8 cellular contexts compared by ENCODE assay signal in genomic region chr10:92242910-92243671, GRCh38. TPM values are rescaled to one million over a fixed set of nuclear protein-coding genes. Genes with fewer than 3 reads are reported as not detected.
A peak's percentile ranks its signal among the peaks of the same experiment; 100 is the strongest.
DNase-seq lines count a peak whose midpoint lies in the region; ATAC-seq and TF ChIP-seq lines count a peak whose summit lies in the region.

No MANE protein-coding gene starts in this region.

- no peak for TF ChIP-seq CTCF in endothelial cell (IDR thresholded peaks at IDR 0.05; ENCODE audit: unreplicated experiment)

- peaks cover 8% of the 10 kb centered on the region for H3K36me3 Mint-ChIP-seq in endothelial cell (ENCODE audit: low read depth, unreplicated experiment)

- peaks cover 7% of the 10 kb centered on the region for H3K27me3 Mint-ChIP-seq in endothelial cell (ENCODE audit: unreplicated experiment)

- no peaks in the 10 kb centered on the region for H3K9me3 Mint-ChIP-seq in endothelial cell (ENCODE audit: unreplicated experiment)

- peak; percentile 53 for ATAC-seq in HG03378 (IDR thresholded peaks at IDR 0.05; ENCODE audit: unreplicated experiment)
- no peak for ATAC-seq in HG03139 (IDR thresholded peaks at IDR 0.05; ENCODE audit: unreplicated experiment)

- peaks cover 18% of the 10 kb centered on the region for H3K4me1 Mint-ChIP-seq in endothelial cell (ENCODE audit: unreplicated experiment)

- peak overlapping the region; percentile 46 for H3K27ac Mint-ChIP-seq in endothelial cell (ENCODE audit: unreplicated experiment)

- H3K4me3 Mint-ChIP-seq in endothelial cell (ENCODE audit: unreplicated experiment), result peak overlapping the region; percentile 28

- DNase-seq in CMK (ENCODE audit: low read depth) (peak; percentile 39), NCI-H82 treated with DMSO at 0.1 percent for 48 hours (lab: John Stamatoyannopoulos, UW; ENCODE audit: unreplicated experiment) (peak; percentile 41), endothelial cell (ENCODE audit: low spot score) (peak; percentile 44), lung microvascular endothelial cell (ENCODE audit: low read depth in 2 of 2) (peak; percentile 71 to 79)
- DNase-seq in activated CD8-positive, alpha-beta memory T cell treated with anti-CD3 and anti-CD28 coated beads, Interleukin-2, amount 50 U/mL, for 4 hours, result peak; percentile 39
- DNase-seq in stimulated activated CD8-positive, alpha-beta memory T cell treated with anti-CD3 and anti-CD28 coated beads, Interleukin-7, amount 100 ng/mL, for 4 hours (ENCODE audit: low read depth in 2 of 2), result peak; percentile 24 to 33

RNA-seq across cellular contexts. Expression of gene CPEB3, which starts 47.8 kb away (rescaled TPM):
- total RNA-seq in endothelial cell (ENCODE audit: unreplicated experiment) (2.4 TPM), lung microvascular endothelial cell (0.87 and 1.6 TPM in 2 replicates)

RNA-seq across cellular contexts. Expression of gene MARCHF5, which starts 47.9 kb away (rescaled TPM):
- total RNA-seq in endothelial cell (ENCODE audit: unreplicated experiment) (46.0 TPM), lung microvascular endothelial cell (19.4 and 21.6 TPM in 2 replicates)
